8 cellular contexts compared by ENCODE assay signal in the genomic region with DNA sequence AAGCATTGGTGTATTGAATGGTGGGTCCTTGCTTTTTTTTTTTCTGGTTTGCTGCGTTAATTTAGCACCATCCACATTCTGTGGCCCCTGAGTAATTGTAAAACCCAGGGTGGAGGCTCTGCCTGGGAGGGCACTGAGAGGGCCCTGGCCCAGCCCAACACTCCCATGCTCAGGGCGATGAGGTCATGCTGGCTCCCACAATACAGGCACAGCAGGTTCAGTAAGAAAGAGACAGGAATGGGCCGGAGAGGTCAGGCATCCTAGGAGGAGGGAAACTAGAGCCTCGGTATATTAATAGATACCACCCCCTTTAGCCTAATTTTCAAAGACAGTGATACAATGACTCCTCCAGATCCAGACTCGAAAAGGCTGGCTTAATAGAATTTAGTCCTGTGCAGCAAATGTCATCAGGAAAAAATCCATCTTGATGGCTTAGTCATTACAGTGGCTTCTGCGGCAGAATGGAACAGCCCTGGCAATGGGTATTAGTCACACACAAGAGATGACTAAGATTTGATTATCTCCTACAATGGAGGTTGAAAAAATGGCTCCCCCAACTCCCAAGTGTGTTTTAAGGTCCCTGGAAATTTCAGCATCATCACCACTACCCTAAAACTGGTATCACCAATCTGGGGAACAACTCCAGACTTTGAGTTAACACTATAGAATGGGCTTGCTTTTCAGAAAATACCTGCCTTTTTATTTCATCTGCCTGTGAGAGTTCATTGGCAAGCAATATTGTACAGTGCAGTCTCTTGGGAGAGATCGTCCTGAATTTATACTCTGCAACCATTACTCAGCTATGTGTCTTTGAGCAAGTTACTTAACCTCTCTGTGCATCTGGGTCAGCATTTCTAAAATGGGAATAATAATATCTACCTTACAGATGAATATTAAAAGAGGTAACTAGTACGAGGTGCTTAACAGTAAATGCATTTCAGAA. TPM values are rescaled to one million over a fixed set of nuclear protein-coding genes. Genes with fewer than 3 reads are reported as not detected.
DNase-seq lines count a peak whose midpoint lies in the region; ATAC-seq and TF ChIP-seq lines count a peak whose summit lies in the region.

No MANE protein-coding gene starts in this region.

- peak overlapping the region; percentile 64 to 82 for H3K27ac ChIP-seq in coronary artery
- H3K27ac ChIP-seq in muscle layer of duodenum (ENCODE audit: low read length), result peak overlapping the region; percentile 70

- no peak for TF ChIP-seq CTCF in coronary artery (IDR thresholded peaks at IDR 0.05)

- H3K4me3 ChIP-seq in coronary artery, result no peak overlapping the region
- no peak overlapping the region for H3K4me3 ChIP-seq in muscle layer of duodenum (ENCODE audit: low read depth in 1 of 2, low read length in 2 of 2)

- peak; percentile 50 for DNase-seq in activated naive CD4-positive, alpha-beta T cell treated with Interleukin-2 at 50 U/mL for 16 hours
- DNase-seq in activated naive CD4-positive, alpha-beta T cell (lab: John Stamatoyannopoulos, UW), result no peak
- DNase-seq in RPMI7951 (ENCODE audit: low read depth) (peak; percentile 98), coronary artery (ENCODE audit: low spot score) (no peak), NCI-H1694 (lab: John Stamatoyannopoulos, UW) (no peak)

- H3K27me3 ChIP-seq in muscle layer of duodenum (ENCODE audit: low read depth, low read length), result no peaks in the 10 kb centered on the region

- peaks cover 0 to 3% of the 10 kb centered on the region in 2 donors for H3K4me1 ChIP-seq in muscle layer of duodenum (ENCODE audit: control insufficient read depth in 1 of 2, insufficient read depth in 2 of 2, low read length in 2 of 2)

- H3K9me3 ChIP-seq in muscle layer of duodenum (ENCODE audit: control insufficient read depth in 1 of 2, low read length in 2 of 2), result no peaks in the 10 kb centered on the region

- ATAC-seq in GM21723 (IDR thresholded peaks at IDR 0.05; ENCODE audit: unreplicated experiment) (no peak), HG02840 (IDR thresholded peaks at IDR 0.05; ENCODE audit: low FRiP score, unreplicated experiment) (no peak)

- H3K36me3 ChIP-seq in muscle layer of duodenum (ENCODE audit: control insufficient read depth in 1 of 2, insufficient read depth in 2 of 2, low read length in 2 of 2), result no peaks in the 10 kb centered on the region

RNA-seq across cellular contexts. Expression of a gene that starts 43.9 kb away (rescaled TPM):
- total RNA-seq in RPMI7951 (2014; rRNA removed; shearing (Covaris generic)), result 16.9 and 19.7 TPM in 2 replicates

Comparison
In these comparisons a context has a peak if more than half of its experiments do, and no peak if none do; other contexts are left out.
1. DNase-seq: peak in activated naive CD4-positive, alpha-beta T cell treated with Interleukin-2 at 50 U/mL for 16 hours (single experiment) and RPMI7951 (single experiment); none in activated naive CD4-positive, alpha-beta T cell (0 of 4), coronary artery (single experiment) and NCI-H1694 (single experiment).